In the genomic region with DNA sequence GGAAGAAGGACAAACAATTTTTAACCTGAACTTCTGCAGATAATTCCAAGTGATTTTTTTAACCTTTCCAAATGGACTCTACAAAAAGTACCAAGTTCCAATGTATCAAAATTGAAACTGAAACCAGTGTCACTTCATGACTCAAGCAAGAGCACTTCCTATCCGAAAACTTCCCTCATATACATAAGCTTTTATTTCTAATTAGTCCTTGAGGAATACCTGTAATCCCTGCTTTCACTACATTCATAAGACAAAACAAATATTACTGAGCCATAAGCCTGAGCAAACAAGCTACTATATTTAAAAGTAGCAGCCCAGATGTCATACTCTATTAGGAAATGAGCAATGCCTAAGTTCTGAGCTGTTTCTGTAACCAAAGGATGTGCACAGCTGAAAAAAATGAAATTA, we compare ENCODE assay signal across 9 cellular contexts.
DNase-seq lines count a peak whose midpoint lies in the region; ATAC-seq and TF ChIP-seq lines count a peak whose summit lies in the region.
"Had no signal": no experiment of that assay in that cellular context is flagged by ENCODE, and none has a peak within 500 bp of the region (broad histone marks: within the 10 kb centered on the region; RNA-seq: fewer than 3 reads in every experiment).

No MANE protein-coding gene starts in this region.

- peak overlapping the region; percentile 42 for H3K4me3 ChIP-seq in AG10803 (ENCODE audit: low read length)

- in situ Hi-C loops in ACHN (cut with HindIII; ENCODE audit: low pct_ligation_motif_present, low pct_unique_long_range_greater_than_20kb, low sequenced_read_pairs) = no loop called here

- H3K4me3 Mint-ChIP-seq in T-helper 17 cell = peak overlapping the region; percentile 90

- H3K27ac Mint-ChIP-seq in T-helper 17 cell = peak overlapping the region; percentile 88

- H3K9me3 ChIP-seq in T-helper 17 cell (ENCODE audit: control insufficient read depth, low read length, poor library complexity, severe bottlenecking) = no peaks in the 10 kb centered on the region

- ATAC-seq in GM19395 (IDR thresholded peaks at IDR 0.05; ENCODE audit: unreplicated experiment) = peak; percentile 40
- peak; percentile 44 for ATAC-seq in T-helper 17 cell
- no peak for ATAC-seq in HG03457 (IDR thresholded peaks at IDR 0.05; ENCODE audit: unreplicated experiment)
- ATAC-seq: Panc1 had no signal

- H3K4me1 Mint-ChIP-seq in T-helper 17 cell = peaks cover 11% of the 10 kb centered on the region

- H3K27me3 Mint-ChIP-seq in T-helper 17 cell = peaks cover 31% of the 10 kb centered on the region

- DNase-seq in AG10803 (ENCODE audit: low read depth) = peak; percentile 56
- DNase-seq in T-helper 17 cell = no peak
- peak; percentile 13 for DNase-seq in hepatic stellate cell (ENCODE audit: low spot score)
- no peak for DNase-seq in ureter (ENCODE audit: low spot score)
- no peak for DNase-seq in ACHN
- no peak for DNase-seq in HCEC 1CT

- peaks cover 5% of the 10 kb centered on the region for H3K36me3 Mint-ChIP-seq in T-helper 17 cell (ENCODE audit: low read depth)

- no peak for TF ChIP-seq CTCF in AG10803 (conservative IDR thresholded peaks at IDR 0.05; ENCODE audit: low read length)

Comparison
In these comparisons a context has a peak if more than half of its experiments do, and no peak if none do; other contexts are left out.
1. DNase-seq: peak in AG10803 (single experiment) and hepatic stellate cell (single experiment); none in T-helper 17 cell (0 of 3), ureter (single experiment), ACHN (single experiment) and HCEC 1CT (single experiment).